ENCODE assay signal across 8 cellular contexts in genomic region chr2:130342020-130342532, GRCh38. TPM values are rescaled to one million over a fixed set of nuclear protein-coding genes. Genes with fewer than 3 reads are reported as not detected.
DNase-seq lines count a peak whose midpoint lies in the region; ATAC-seq, FAIRE-seq and TF ChIP-seq lines count a peak whose summit lies in the region.

No MANE protein-coding gene starts in this region.

- ATAC-seq in HG02840 (IDR thresholded peaks at IDR 0.05; ENCODE audit: low FRiP score, unreplicated experiment) (peak; percentile 68), heart left ventricle (peak; percentile 87 to 91 (median 88)), upper lobe of left lung (ENCODE audit: low FRiP score in 2 of 2) (peak; percentile 94 to 95)

- TF ChIP-seq POLR2A in GM12892 (IDR thresholded peaks at IDR 0.05; ENCODE audit: low read depth, low read length) (peak; percentile 50), heart left ventricle (IDR thresholded peaks at IDR 0.05) (peak in 1 of 2 donors; percentile 34), upper lobe of left lung (IDR thresholded peaks at IDR 0.05) (peak in 3 of 4 donors; percentile 42 to 62 (median 44))

- peaks cover 3 to 26% (median 19%) of the 10 kb centered on the region in 12 donors for H3K4me1 ChIP-seq in heart left ventricle
- peaks cover 17 to 26% (median 20%) of the 10 kb centered on the region in 4 donors for H3K4me1 ChIP-seq in upper lobe of left lung

- H3K27me3 ChIP-seq in heart left ventricle (no peaks in the 10 kb centered on the region), upper lobe of left lung (no peaks in the 10 kb centered on the region)

- H3K4me3 ChIP-seq in heart left ventricle (peak overlapping the region; percentile 42 to 94 (median 76)), upper lobe of left lung (peak overlapping the region; percentile 69 to 89 (median 76))

- TF ChIP-seq EP300 in upper lobe of left lung (IDR thresholded peaks at IDR 0.05): no peak

- DNase-seq in GM12892 (ENCODE audit: insufficient read length) (peak; percentile 92), NCI-H1436 (lab: John Stamatoyannopoulos, UW) (peak; percentile 90), SW480 (ENCODE audit: low spot score) (peak; percentile 95), heart left ventricle (peak; percentile 91 to 95 (median 93)), posterior cingulate gyrus (peak; percentile 77 to 99 (median 88)), upper lobe of left lung (peak; percentile 88 to 96)

- TF ChIP-seq CTCF in heart left ventricle (IDR thresholded peaks at IDR 0.05) (no peak), upper lobe of left lung (IDR thresholded peaks at IDR 0.05) (no peak)

- intact Hi-C loops in heart left ventricle (cut with DNase I): loop anchor here in 4 of 10 donors (1.0 to 5.0 kb wide), 7 partner anchors 13 to 465 kb away; partner anchors contain the start of genes MZT2B (in 1 of the 4), PTPN18 (in 1 of the 4) and SMPD4 (in 1 of the 4)
- intact Hi-C loops in posterior cingulate gyrus (cut with DNase I): loop anchor here (1.0 to 5.0 kb wide), 3 partner anchors 14 to 160 kb away; partner anchors contain the start of genes MZT2B, PTPN18 and SMPD4

- peak overlapping the region; percentile 11 for H3K27ac ChIP-seq in adipose tissue (ENCODE audit: low read depth, low read length)
- peak overlapping the region; percentile 82 to 95 (median 94) for H3K27ac ChIP-seq in heart left ventricle
- H3K27ac ChIP-seq in upper lobe of left lung: peak overlapping the region; percentile 86 to 94 (median 90)

- peak; percentile 94 for FAIRE-seq in GM12892 (lab: Jason Lieb, UNC)

- WGBS in adipose tissue, 3 donors: 0% methylated on average over 21 to 24 of the region's 24 CpGs
- WGBS in heart left ventricle, 4 donors: 0 to 1% (median 0%) methylated on average over 8 to 24 of the region's 24 CpGs
- WGBS in upper lobe of left lung, 2 donors: 0 to 2% methylated on average over 23 to 24 of the region's 24 CpGs

- peaks cover 4 to 59% (median 45%) of the 10 kb centered on the region in 9 donors for H3K36me3 ChIP-seq in heart left ventricle
- H3K36me3 ChIP-seq in upper lobe of left lung: peaks cover 27 to 49% (median 34%) of the 10 kb centered on the region in 4 donors

- H3K9me3 ChIP-seq in heart left ventricle (no peaks in the 10 kb centered on the region), upper lobe of left lung (no peaks in the 10 kb centered on the region)

RNA-seq across cellular contexts. Expression of gene IMP4, which starts 0.6 kb away (rescaled TPM):
- polyA plus RNA-seq in GM12892 (2012; ENCODE audit: missing spikeins): 73.9 TPM
- polyA plus RNA-seq in adipose tissue: 100 to 1,000 TPM in 2 of 3 donors, 10 to 100 TPM in 1; 56.0 to 151 (median 126) TPM
- total RNA-seq in heart left ventricle: 100 to 1,000 TPM in 2 of 9 donors, 10 to 100 TPM in 7; 55.8 to 130 (median 68.5) TPM
- polyA plus RNA-seq in heart left ventricle: 100 to 1,000 TPM in 1 of 2 donors, 10 to 100 TPM in 1; 73.7 to 209 TPM
- total RNA-seq in upper lobe of left lung: 100 to 1,000 TPM in 2 of 6 donors, 10 to 100 TPM in 4; 45.6 to 118 (median 63.0) TPM

RNA-seq across cellular contexts. Expression of gene PTPN18, which starts 13.8 kb away (rescaled TPM):
- 24.9 TPM for polyA plus RNA-seq in GM12892 (2012; ENCODE audit: missing spikeins)
- polyA plus RNA-seq in adipose tissue: 10 to 100 TPM; 32.9 to 50.2 (median 36.3) TPM
- 10 to 100 TPM in 8 of 9 donors, 1 to 10 TPM in 1; 9.7 to 42.5 (median 11.1) TPM for total RNA-seq in heart left ventricle
- 10 to 100 TPM; 16.3 to 16.8 TPM for polyA plus RNA-seq in heart left ventricle
- 100 to 1,000 TPM in 2 of 6 donors, 10 to 100 TPM in 4; 59.0 to 156 (median 89.4) TPM for total RNA-seq in upper lobe of left lung

Comparison
In these comparisons a context has a peak if more than half of its experiments do, and no peak if none do; other contexts are left out.
1. Peak in every context shown above with its lines: DNase-seq, ATAC-seq, H3K4me3 ChIP-seq and H3K27ac ChIP-seq.
2. H3K27ac ChIP-seq: peak in every context shown above with its lines; median percentile 94 in heart left ventricle; 90 in upper lobe of left lung; 11 in adipose tissue.